ENCODE assay signal across 19 cellular contexts in genomic region chr18:10374615-10375295, GRCh38.
A peak's percentile ranks its signal among the peaks of the same experiment; 100 is the strongest.
DNase-seq lines count a peak whose midpoint lies in the region; ATAC-seq and TF ChIP-seq lines count a peak whose summit lies in the region.
"Had no signal": no experiment of that assay in that cellular context is flagged by ENCODE, and none has a peak within 500 bp of the region (broad histone marks: within the 10 kb centered on the region; RNA-seq: fewer than 3 reads in every experiment).

No MANE protein-coding gene starts in this region.

- no peak overlapping the region for H2AFZ ChIP-seq in SK-N-SH (ENCODE audit: low read depth)

- H3K9me3 ChIP-seq in SK-N-SH (no peaks in the 10 kb centered on the region), right lobe of liver (no peaks in the 10 kb centered on the region), upper lobe of left lung (no peaks in the 10 kb centered on the region)
- H3K9me3 ChIP-seq: lower lobe of right lung, thoracic aorta had no signal

- H4K20me1 ChIP-seq in SK-N-SH (ENCODE audit: insufficient read depth), result no peaks in the 10 kb centered on the region

- H3K4me3 ChIP-seq in SK-N-SH (ENCODE audit: low read depth in 2 of 2, low read length in 1 of 2) (no peak overlapping the region), right lobe of liver (no peak overlapping the region), upper lobe of left lung (no peak overlapping the region)
- H3K4me3 ChIP-seq: cardiac muscle cell, lower lobe of right lung, thoracic aorta had no signal

- H3K27me3 ChIP-seq in SK-N-SH (ENCODE audit: insufficient read depth), result no peaks in the 10 kb centered on the region; the same call in 1 of the 2 replicates
- H3K27me3 ChIP-seq in right lobe of liver, result no peaks in the 10 kb centered on the region
- H3K27me3 ChIP-seq in upper lobe of left lung, result no peaks in the 10 kb centered on the region
- H3K27me3 ChIP-seq: cardiac muscle cell had no signal

- POLR2A ChIA-PET in SK-N-SH (lab: Yijun Ruan, JAX), result no interaction called here

- H3K27ac ChIP-seq in SK-N-SH (ENCODE audit: low read depth in 2 of 2, low read length in 1 of 2), result no peak overlapping the region
- H3K27ac ChIP-seq in right lobe of liver, result no peak overlapping the region
- no peak overlapping the region for H3K27ac ChIP-seq in upper lobe of left lung
- H3K27ac ChIP-seq: cardiac muscle cell, lower lobe of right lung, thoracic aorta had no signal

- WGBS in SK-N-SH (ENCODE audit: low lambda C conversion rate), result 37% methylated on average over 9 of the region's 16 CpGs
- WGBS in right lobe of liver (ENCODE audit: insufficient coverage, low coverage, low lambda C conversion rate, missing lambda C conversion rate), result 77% methylated on average over 13 of the region's 16 CpGs
- 83 to 97% methylated on average over 4 to 16 of the region's 16 CpGs for WGBS in upper lobe of left lung, 2 donors

- DNase-seq in SK-N-SH (peak; percentile 53), astrocyte of the hippocampus (ENCODE audit: low read depth, low spot score) (peak; percentile 54), kidney tubule cell (ENCODE audit: low spot score) (peak; percentile 2), right lobe of liver (no peak), NCI-H82 treated with DMSO at 0.1 percent for 48 hours (lab: John Stamatoyannopoulos, UW; ENCODE audit: unreplicated experiment) (no peak), upper lobe of left lung (no peak), Right ventricle myocardium superior (no peak)
- DNase-seq: activated CD4-positive, alpha-beta T cell treated with anti-CD3 and anti-CD28 coated beads for 4 hours; CD4-positive, alpha-beta T cell; lower lobe of right lung; NCI-H1048; NK-92 treated with Interleukin-12 subunit alpha and Interleukin-12 subunit beta, amount 100 ng/mL, for 24 hours; stimulated activated CD8-positive, alpha-beta memory T cell treated with anti-CD3 and anti-CD28 coated beads, Interleukin-4, amount 100 ng/mL, for 48 hours had no signal

- no peaks in the 10 kb centered on the region for H3F3A ChIP-seq in SK-N-SH (replicated peaks; ENCODE audit: insufficient read depth)

- H3K79me2 ChIP-seq in SK-N-SH (ENCODE audit: insufficient read depth), result no peaks in the 10 kb centered on the region

- intact Hi-C loops in right lobe of liver (cut with DNase I) (no loop called here), Right ventricle myocardium superior (cut with DNase I) (no loop called here)

- no peak overlapping the region for H3K9ac ChIP-seq in SK-N-SH

- TF ChIP-seq POLR2A in right lobe of liver (IDR thresholded peaks at IDR 0.05), result no peak
- TF ChIP-seq POLR2A in upper lobe of left lung (IDR thresholded peaks at IDR 0.05), result no peak

- peaks cover 0 to 14% of the 10 kb centered on the region in 2 experiments; a peak in 1 of 4 replicates for H3K4me1 ChIP-seq in SK-N-SH (ENCODE audit: control insufficient read depth in 1 of 2, insufficient read depth in 2 of 2, low read depth in 1 of 2, low read length in 1 of 2)
- H3K4me1 ChIP-seq in right lobe of liver, result no peaks in the 10 kb centered on the region
- H3K4me1 ChIP-seq in upper lobe of left lung, result peaks cover under 1 to 11% (median 11%) of the 10 kb centered on the region in 4 donors

- CTCF ChIA-PET in SK-N-SH (lab: Yijun Ruan, JAX), result no interaction called here

- ATAC-seq in SK-N-SH treated with all-trans-retinoic acid at 6 μM for 48 hours (no peak; the same call in 2 of the 3 replicates), right lobe of liver (no peak), upper lobe of left lung (ENCODE audit: low FRiP score in 2 of 2) (no peak), Right ventricle myocardium superior (ENCODE audit: poor library complexity) (no peak)
- ATAC-seq: lower lobe of right lung; natural killer cell treated with Interleukin-12 subunit alpha and Interleukin-12 subunit beta and Interleukin-15 and Interleukin-18, amount 100 ng/mL, for 72 hours; right cardiac atrium; Right ventricle myocardium inferior had no signal

- 0 out of 4 replicates have a peak, but pooled peaks of 1 of the 2 experiments have one; percentile 13 for TF ChIP-seq EP300 in SK-N-SH (IDR thresholded peaks at IDR 0.05; ENCODE audit: borderline replicate concordance in 1 of 2, low read depth in 1 of 2, low read length in 1 of 2)
- no peak for TF ChIP-seq EP300 in upper lobe of left lung (IDR thresholded peaks at IDR 0.05)

- TF ChIP-seq CTCF in SK-N-SH (IDR thresholded peaks at IDR 0.05), result no peak
- no peak for TF ChIP-seq CTCF in right lobe of liver (IDR thresholded peaks at IDR 0.05)
- no peak for TF ChIP-seq CTCF in upper lobe of left lung (IDR thresholded peaks at IDR 0.05)

- TF ChIP-seq RAD21 in SK-N-SH (IDR thresholded peaks at IDR 0.05; ENCODE audit: low read length), result no peak

- no peak overlapping the region for H3K4me2 ChIP-seq in SK-N-SH

- H3K36me3 ChIP-seq in SK-N-SH (replicated peaks in 1 of 2; ENCODE audit: control insufficient read depth in 1 of 2, insufficient read depth in 2 of 2, low read length in 1 of 2) (no peaks in the 10 kb centered on the region), right lobe of liver (no peaks in the 10 kb centered on the region), upper lobe of left lung (no peaks in the 10 kb centered on the region)
- H3K36me3 ChIP-seq: cardiac muscle cell, lower lobe of right lung, thoracic aorta had no signal

- H3K9me2 ChIP-seq in SK-N-SH, result no peaks in the 10 kb centered on the region

TF ChIP-seq in SK-N-SH, 30 proteins besides CTCF, POLR2A, EP300 and RAD21:
- TF ChIP-seq IRF3 (IDR thresholded peaks at IDR 0.05; ENCODE audit: low read depth, low read length), result no peak
- TF ChIP-seq, protein P1, sequence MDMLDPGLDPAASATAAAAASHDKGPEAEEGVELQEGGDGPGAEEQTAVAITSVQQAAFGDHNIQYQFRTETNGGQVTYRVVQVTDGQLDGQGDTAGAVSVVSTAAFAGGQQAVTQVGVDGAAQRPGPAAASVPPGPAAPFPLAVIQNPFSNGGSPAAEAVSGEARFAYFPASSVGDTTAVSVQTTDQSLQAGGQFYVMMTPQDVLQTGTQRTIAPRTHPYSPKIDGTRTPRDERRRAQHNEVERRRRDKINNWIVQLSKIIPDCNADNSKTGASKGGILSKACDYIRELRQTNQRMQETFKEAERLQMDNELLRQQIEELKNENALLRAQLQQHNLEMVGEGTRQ (IDR thresholded peaks at IDR 0.05; ENCODE audit: borderline replicate concordance, low read depth, low read length), result no peak
- no peak for TF ChIP-seq FOXM1 (IDR thresholded peaks at IDR 0.05; ENCODE audit: low read depth)
TF ChIP-seq in SK-N-SH: peak in this region for 0.

TF ChIP-seq in SK-N-SH treated with all-trans-retinoic acid at 6 μM for 48 hours, 23 proteins besides CTCF, POLR2A, EP300 and RAD21 (continues in another document):
- TF ChIP-seq PATZ1 (CRISPR knock-in tag; IDR thresholded peaks at IDR 0.05; ENCODE audit: borderline replicate concordance) (no peak), GLIS3 (CRISPR knock-in tag; IDR thresholded peaks at IDR 0.05) (no peak), ZFP3 (CRISPR knock-in tag; IDR thresholded peaks at IDR 0.05) (no peak), ESRRG (CRISPR knock-in tag; IDR thresholded peaks at IDR 0.05) (no peak), TCF4 (CRISPR knock-in tag; IDR thresholded peaks at IDR 0.05; ENCODE audit: borderline replicate concordance) (no peak), ZC3H10 (CRISPR knock-in tag; IDR thresholded peaks at IDR 0.05) (no peak), PPARA (CRISPR knock-in tag; IDR thresholded peaks at IDR 0.05; ENCODE audit: borderline replicate concordance) (no peak), BACH2 (CRISPR knock-in tag; IDR thresholded peaks at IDR 0.05; ENCODE audit: borderline replicate concordance) (no peak), TOX (CRISPR knock-in tag; IDR thresholded peaks at IDR 0.05; ENCODE audit: borderline replicate concordance) (no peak), ISL1 (CRISPR knock-in tag; IDR thresholded peaks at IDR 0.05) (no peak)
- TF ChIP-seq, protein P2, sequence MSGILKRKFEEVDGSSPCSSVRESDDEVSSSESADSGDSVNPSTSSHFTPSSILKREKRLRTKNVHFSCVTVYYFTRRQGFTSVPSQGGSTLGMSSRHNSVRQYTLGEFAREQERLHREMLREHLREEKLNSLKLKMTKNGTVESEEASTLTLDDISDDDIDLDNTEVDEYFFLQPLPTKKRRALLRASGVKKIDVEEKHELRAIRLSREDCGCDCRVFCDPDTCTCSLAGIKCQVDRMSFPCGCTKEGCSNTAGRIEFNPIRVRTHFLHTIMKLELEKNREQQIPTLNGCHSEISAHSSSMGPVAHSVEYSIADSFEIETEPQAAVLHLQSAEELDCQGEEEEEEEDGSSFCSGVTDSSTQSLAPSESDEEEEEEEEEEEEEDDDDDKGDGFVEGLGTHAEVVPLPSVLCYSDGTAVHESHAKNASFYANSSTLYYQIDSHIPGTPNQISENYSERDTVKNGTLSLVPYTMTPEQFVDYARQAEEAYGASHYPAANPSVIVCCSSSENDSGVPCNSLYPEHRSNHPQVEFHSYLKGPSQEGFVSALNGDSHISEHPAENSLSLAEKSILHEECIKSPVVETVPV (CRISPR knock-in tag; IDR thresholded peaks at IDR 0.05), result no peak
- TF ChIP-seq, protein P3, sequence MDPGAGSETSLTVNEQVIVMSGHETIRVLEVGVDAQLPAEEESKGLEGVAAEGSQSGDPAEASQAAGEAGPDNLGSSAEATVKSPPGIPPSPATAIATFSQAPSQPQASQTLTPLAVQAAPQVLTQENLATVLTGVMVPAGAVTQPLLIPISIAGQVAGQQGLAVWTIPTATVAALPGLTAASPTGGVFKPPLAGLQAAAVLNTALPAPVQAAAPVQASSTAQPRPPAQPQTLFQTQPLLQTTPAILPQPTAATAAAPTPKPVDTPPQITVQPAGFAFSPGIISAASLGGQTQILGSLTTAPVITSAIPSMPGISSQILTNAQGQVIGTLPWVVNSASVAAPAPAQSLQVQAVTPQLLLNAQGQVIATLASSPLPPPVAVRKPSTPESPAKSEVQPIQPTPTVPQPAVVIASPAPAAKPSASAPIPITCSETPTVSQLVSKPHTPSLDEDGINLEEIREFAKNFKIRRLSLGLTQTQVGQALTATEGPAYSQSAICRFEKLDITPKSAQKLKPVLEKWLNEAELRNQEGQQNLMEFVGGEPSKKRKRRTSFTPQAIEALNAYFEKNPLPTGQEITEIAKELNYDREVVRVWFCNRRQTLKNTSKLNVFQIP (CRISPR knock-in tag; IDR thresholded peaks at IDR 0.05; ENCODE audit: borderline replicate concordance, low read depth), result no peak

Comparison
In these comparisons a context has a peak if more than half of its experiments do, and no peak if none do; other contexts are left out.
1. DNase-seq: peak in SK-N-SH (single experiment), astrocyte of the hippocampus (single experiment) and kidney tubule cell (single experiment); none in right lobe of liver (0 of 3), NCI-H82 treated with DMSO at 0.1 percent for 48 hours (single experiment), upper lobe of left lung (0 of 2) and Right ventricle myocardium superior (single experiment).